In genomic region chr9:132560604-132561304, GRCh38 we compare ENCODE assay signal across 2 cellular contexts.
TF ChIP-seq lines count a peak whose summit lies in the region.

No MANE protein-coding gene starts in this region.

TF ChIP-seq in SK-N-SH, 30 proteins besides CTCF, POLR2A, EP300 and RAD21:
- TF ChIP-seq FOXJ3 (CRISPR knock-in tag; IDR thresholded peaks at IDR 0.05) (no peak), RXRA (IDR thresholded peaks at IDR 0.05; ENCODE audit: borderline replicate concordance, low read depth) (no peak), SIN3A (IDR thresholded peaks at IDR 0.05; ENCODE audit: borderline replicate concordance, low read depth, low read length) (no peak)
- TF ChIP-seq, protein P1, sequence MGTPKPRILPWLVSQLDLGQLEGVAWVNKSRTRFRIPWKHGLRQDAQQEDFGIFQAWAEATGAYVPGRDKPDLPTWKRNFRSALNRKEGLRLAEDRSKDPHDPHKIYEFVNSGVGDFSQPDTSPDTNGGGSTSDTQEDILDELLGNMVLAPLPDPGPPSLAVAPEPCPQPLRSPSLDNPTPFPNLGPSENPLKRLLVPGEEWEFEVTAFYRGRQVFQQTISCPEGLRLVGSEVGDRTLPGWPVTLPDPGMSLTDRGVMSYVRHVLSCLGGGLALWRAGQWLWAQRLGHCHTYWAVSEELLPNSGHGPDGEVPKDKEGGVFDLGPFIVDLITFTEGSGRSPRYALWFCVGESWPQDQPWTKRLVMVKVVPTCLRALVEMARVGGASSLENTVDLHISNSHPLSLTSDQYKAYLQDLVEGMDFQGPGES (IDR thresholded peaks at IDR 0.05; ENCODE audit: low read depth, low read length) = no peak

TF ChIP-seq in SK-N-SH treated with all-trans-retinoic acid at 6 μM for 48 hours, 23 proteins besides CTCF, POLR2A, EP300 and RAD21:
- TF ChIP-seq, protein P2, sequence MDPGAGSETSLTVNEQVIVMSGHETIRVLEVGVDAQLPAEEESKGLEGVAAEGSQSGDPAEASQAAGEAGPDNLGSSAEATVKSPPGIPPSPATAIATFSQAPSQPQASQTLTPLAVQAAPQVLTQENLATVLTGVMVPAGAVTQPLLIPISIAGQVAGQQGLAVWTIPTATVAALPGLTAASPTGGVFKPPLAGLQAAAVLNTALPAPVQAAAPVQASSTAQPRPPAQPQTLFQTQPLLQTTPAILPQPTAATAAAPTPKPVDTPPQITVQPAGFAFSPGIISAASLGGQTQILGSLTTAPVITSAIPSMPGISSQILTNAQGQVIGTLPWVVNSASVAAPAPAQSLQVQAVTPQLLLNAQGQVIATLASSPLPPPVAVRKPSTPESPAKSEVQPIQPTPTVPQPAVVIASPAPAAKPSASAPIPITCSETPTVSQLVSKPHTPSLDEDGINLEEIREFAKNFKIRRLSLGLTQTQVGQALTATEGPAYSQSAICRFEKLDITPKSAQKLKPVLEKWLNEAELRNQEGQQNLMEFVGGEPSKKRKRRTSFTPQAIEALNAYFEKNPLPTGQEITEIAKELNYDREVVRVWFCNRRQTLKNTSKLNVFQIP (CRISPR knock-in tag; IDR thresholded peaks at IDR 0.05; ENCODE audit: borderline replicate concordance, low read depth) = no peak
- TF ChIP-seq ZNF8 (CRISPR knock-in tag; IDR thresholded peaks at IDR 0.05) = no peak
- no peak for TF ChIP-seq BACH2 (CRISPR knock-in tag; IDR thresholded peaks at IDR 0.05; ENCODE audit: borderline replicate concordance)
- TF ChIP-seq, protein P3, sequence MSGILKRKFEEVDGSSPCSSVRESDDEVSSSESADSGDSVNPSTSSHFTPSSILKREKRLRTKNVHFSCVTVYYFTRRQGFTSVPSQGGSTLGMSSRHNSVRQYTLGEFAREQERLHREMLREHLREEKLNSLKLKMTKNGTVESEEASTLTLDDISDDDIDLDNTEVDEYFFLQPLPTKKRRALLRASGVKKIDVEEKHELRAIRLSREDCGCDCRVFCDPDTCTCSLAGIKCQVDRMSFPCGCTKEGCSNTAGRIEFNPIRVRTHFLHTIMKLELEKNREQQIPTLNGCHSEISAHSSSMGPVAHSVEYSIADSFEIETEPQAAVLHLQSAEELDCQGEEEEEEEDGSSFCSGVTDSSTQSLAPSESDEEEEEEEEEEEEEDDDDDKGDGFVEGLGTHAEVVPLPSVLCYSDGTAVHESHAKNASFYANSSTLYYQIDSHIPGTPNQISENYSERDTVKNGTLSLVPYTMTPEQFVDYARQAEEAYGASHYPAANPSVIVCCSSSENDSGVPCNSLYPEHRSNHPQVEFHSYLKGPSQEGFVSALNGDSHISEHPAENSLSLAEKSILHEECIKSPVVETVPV (CRISPR knock-in tag; IDR thresholded peaks at IDR 0.05) = no peak
- no peak for TF ChIP-seq ISL1 (CRISPR knock-in tag; IDR thresholded peaks at IDR 0.05)
- TF ChIP-seq CSDC2 (CRISPR knock-in tag; IDR thresholded peaks at IDR 0.05) = no peak
- no peak for TF ChIP-seq ZC3H10 (CRISPR knock-in tag; IDR thresholded peaks at IDR 0.05)
- TF ChIP-seq, protein P4, sequence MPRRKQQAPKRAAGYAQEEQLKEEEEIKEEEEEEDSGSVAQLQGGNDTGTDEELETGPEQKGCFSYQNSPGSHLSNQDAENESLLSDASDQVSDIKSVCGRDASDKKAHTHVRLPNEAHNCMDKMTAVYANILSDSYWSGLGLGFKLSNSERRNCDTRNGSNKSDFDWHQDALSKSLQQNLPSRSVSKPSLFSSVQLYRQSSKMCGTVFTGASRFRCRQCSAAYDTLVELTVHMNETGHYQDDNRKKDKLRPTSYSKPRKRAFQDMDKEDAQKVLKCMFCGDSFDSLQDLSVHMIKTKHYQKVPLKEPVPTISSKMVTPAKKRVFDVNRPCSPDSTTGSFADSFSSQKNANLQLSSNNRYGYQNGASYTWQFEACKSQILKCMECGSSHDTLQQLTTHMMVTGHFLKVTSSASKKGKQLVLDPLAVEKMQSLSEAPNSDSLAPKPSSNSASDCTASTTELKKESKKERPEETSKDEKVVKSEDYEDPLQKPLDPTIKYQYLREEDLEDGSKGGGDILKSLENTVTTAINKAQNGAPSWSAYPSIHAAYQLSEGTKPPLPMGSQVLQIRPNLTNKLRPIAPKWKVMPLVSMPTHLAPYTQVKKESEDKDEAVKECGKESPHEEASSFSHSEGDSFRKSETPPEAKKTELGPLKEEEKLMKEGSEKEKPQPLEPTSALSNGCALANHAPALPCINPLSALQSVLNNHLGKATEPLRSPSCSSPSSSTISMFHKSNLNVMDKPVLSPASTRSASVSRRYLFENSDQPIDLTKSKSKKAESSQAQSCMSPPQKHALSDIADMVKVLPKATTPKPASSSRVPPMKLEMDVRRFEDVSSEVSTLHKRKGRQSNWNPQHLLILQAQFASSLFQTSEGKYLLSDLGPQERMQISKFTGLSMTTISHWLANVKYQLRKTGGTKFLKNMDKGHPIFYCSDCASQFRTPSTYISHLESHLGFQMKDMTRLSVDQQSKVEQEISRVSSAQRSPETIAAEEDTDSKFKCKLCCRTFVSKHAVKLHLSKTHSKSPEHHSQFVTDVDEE (CRISPR knock-in tag; IDR thresholded peaks at IDR 0.05) = no peak
- no peak for TF ChIP-seq PPARA (CRISPR knock-in tag; IDR thresholded peaks at IDR 0.05; ENCODE audit: borderline replicate concordance)
- TF ChIP-seq RARB (CRISPR knock-in tag; IDR thresholded peaks at IDR 0.05) = no peak
- TF ChIP-seq ZFP30 (CRISPR knock-in tag; IDR thresholded peaks at IDR 0.05) = no peak
- TF ChIP-seq ZFP3 (CRISPR knock-in tag; IDR thresholded peaks at IDR 0.05) = no peak
- no peak for TF ChIP-seq ZNF565 (CRISPR knock-in tag; conservative IDR thresholded peaks at IDR 0.05; ENCODE audit: low read depth)
- no peak for TF ChIP-seq GLIS3 (CRISPR knock-in tag; IDR thresholded peaks at IDR 0.05)
- TF ChIP-seq ARNTL (CRISPR knock-in tag; IDR thresholded peaks at IDR 0.05; ENCODE audit: borderline replicate concordance, low read depth) = no peak
- TF ChIP-seq, protein P5, sequence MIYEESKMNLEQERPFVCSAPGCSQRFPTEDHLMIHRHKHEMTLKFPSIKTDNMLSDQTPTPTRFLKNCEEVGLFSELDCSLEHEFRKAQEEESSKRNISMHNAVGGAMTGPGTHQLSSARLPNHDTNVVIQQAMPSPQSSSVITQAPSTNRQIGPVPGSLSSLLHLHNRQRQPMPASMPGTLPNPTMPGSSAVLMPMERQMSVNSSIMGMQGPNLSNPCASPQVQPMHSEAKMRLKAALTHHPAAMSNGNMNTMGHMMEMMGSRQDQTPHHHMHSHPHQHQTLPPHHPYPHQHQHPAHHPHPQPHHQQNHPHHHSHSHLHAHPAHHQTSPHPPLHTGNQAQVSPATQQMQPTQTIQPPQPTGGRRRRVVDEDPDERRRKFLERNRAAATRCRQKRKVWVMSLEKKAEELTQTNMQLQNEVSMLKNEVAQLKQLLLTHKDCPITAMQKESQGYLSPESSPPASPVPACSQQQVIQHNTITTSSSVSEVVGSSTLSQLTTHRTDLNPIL (CRISPR knock-in tag; IDR thresholded peaks at IDR 0.05; ENCODE audit: low read depth) = no peak
- no peak for TF ChIP-seq TCF4 (CRISPR knock-in tag; IDR thresholded peaks at IDR 0.05; ENCODE audit: borderline replicate concordance)
- no peak for TF ChIP-seq ESRRG (CRISPR knock-in tag; IDR thresholded peaks at IDR 0.05)
- TF ChIP-seq ZNF70 (CRISPR knock-in tag; IDR thresholded peaks at IDR 0.05) = no peak
- no peak for TF ChIP-seq OSR1 (CRISPR knock-in tag; IDR thresholded peaks at IDR 0.05)
